Comparison of ENCODE assay signal across 12 cellular contexts in the genomic region with DNA sequence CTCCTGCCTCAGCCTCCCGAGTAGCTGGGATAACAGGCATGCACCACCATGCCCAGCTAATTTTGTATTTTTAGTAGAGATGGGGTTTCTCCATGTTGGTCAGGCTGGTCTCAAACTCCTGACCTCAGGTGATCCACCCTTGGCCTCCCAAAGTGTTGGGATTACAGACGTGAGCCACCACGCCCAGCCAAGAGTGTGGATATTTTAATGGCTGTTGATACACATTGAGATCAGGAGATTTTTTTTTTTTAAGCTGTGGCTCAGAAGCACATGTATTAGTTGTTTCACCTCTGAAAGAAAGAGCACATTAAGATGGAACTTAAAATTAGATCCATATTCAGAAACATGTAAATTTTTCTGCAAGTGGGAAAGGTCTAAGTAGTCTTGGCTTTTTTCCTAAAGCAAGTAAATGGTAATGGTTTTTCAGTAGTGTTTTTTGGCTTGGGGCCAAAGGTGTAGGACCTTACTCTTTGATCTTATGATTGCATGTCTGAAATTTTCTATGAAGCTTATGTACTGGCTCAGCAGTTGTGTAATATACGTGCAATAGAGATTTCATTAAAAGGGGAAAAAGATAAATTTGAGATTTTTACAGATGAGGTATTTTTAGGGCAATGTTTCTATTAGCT. TPM values are rescaled to one million over a fixed set of nuclear protein-coding genes. Genes with fewer than 3 reads are reported as not detected.
DNase-seq lines count a peak whose midpoint lies in the region; ATAC-seq, FAIRE-seq and TF ChIP-seq lines count a peak whose summit lies in the region.
"Had no signal": no experiment of that assay in that cellular context is flagged by ENCODE, and none has a peak within 500 bp of the region (broad histone marks: within the 10 kb centered on the region; RNA-seq: fewer than 3 reads in every experiment).

No MANE protein-coding gene starts in this region.

- H3K4me3 Mint-ChIP-seq in astrocyte (ENCODE audit: unreplicated experiment), result no peak overlapping the region
- H3K4me3 Mint-ChIP-seq: activated CD4-positive, alpha-beta T cell treated with anti-CD3 and anti-CD28 coated beads for 36 hours; activated naive CD8-positive, alpha-beta T cell treated with anti-CD3 and anti-CD28 coated beads for 36 hours; stimulated activated effector memory CD8-positive, alpha-beta T cell treated with anti-CD3 and anti-CD28 coated beads, Interleukin-12 subunit alpha, Interleukin-12 subunit beta, amount 100 ng/mL, for 72 hours had no signal

- peaks cover 80% of the 10 kb centered on the region for H4K20me1 ChIP-seq in astrocyte (ENCODE audit: insufficient read depth, low read length)

- peaks cover 99% of the 10 kb centered on the region for H3K79me2 ChIP-seq in astrocyte (ENCODE audit: insufficient read depth, low read length)

- H3K4me3 ChIP-seq in astrocyte (ENCODE audit: insufficient read depth, low read depth, low read length), result no peak overlapping the region

- H3K27ac ChIP-seq in astrocyte (ENCODE audit: low read depth, low read length), result no peak overlapping the region

- in situ Hi-C loops in GM13977 (cut with MboI; ENCODE audit: low pct_unique_long_range_greater_than_20kb, low sequenced_read_pairs, unreplicated experiment), result no loop called here

- H3K9me3 Mint-ChIP-seq in astrocyte (ENCODE audit: unreplicated experiment), result no peaks in the 10 kb centered on the region
- H3K9me3 Mint-ChIP-seq: activated naive CD8-positive, alpha-beta T cell treated with anti-CD3 and anti-CD28 coated beads for 36 hours; stimulated activated effector memory CD8-positive, alpha-beta T cell treated with anti-CD3 and anti-CD28 coated beads, Interleukin-12 subunit alpha, Interleukin-12 subunit beta, amount 100 ng/mL, for 72 hours had no signal

- no peaks in the 10 kb centered on the region for H3K4me1 ChIP-seq in astrocyte (ENCODE audit: insufficient read depth, low read length)

- no peaks in the 10 kb centered on the region for H3K9me3 ChIP-seq in astrocyte (ENCODE audit: insufficient read depth, low read depth, low read length)

- DNase-seq in H54 (ENCODE audit: insufficient read length, low spot score), result no peak
- peak; percentile 38 for DNase-seq in NCI-H2029 treated with DMSO at 0.1 percent for 48 hours (lab: John Stamatoyannopoulos, UW)
- peak; percentile 28 for DNase-seq in astrocyte (ENCODE audit: low read depth)
- DNase-seq in left lobe of liver (ENCODE audit: low spot score), result no peak
- no peak for DNase-seq in amniotic stem cell (lab: John Stamatoyannopoulos, UW)
- no peak for DNase-seq in NCI-H2107 (lab: John Stamatoyannopoulos, UW)
- no peak for DNase-seq in HK-2 (ENCODE audit: unreplicated experiment)
- DNase-seq in GM13977 (ENCODE audit: low spot score), result no peak
- DNase-seq: activated CD4-positive, alpha-beta T cell treated with anti-CD3 and anti-CD28 coated beads for 36 hours; activated naive CD8-positive, alpha-beta T cell treated with anti-CD3 and anti-CD28 coated beads for 36 hours; stimulated activated CD4-positive, alpha-beta T cell treated with anti-CD3 and anti-CD28 coated beads, Interleukin-12 subunit alpha, Interleukin-12 subunit beta, amount 100 ng/mL, for 4 hours had no signal

- H3K27me3 ChIP-seq in astrocyte (ENCODE audit: insufficient read depth, low read length), result no peaks in the 10 kb centered on the region

- peak; percentile 73 for FAIRE-seq in H54 (lab: Jason Lieb, UNC)
- no peak for FAIRE-seq in astrocyte (lab: Jason Lieb, UNC)

- H2AFZ ChIP-seq in astrocyte (ENCODE audit: low read depth, low read length), result no peak overlapping the region

- peaks cover 9% of the 10 kb centered on the region for H3K4me1 Mint-ChIP-seq in astrocyte (ENCODE audit: low read depth, unreplicated experiment)

- no peaks in the 10 kb centered on the region for H3K36me3 ChIP-seq in astrocyte (ENCODE audit: insufficient read depth, low read length)

- H3K9ac ChIP-seq in astrocyte (ENCODE audit: low read length), result no peak overlapping the region

- no peaks in the 10 kb centered on the region for H3K27me3 Mint-ChIP-seq in astrocyte (ENCODE audit: low read depth, unreplicated experiment)
- H3K27me3 Mint-ChIP-seq: activated CD4-positive, alpha-beta T cell treated with anti-CD3 and anti-CD28 coated beads for 36 hours; activated naive CD8-positive, alpha-beta T cell treated with anti-CD3 and anti-CD28 coated beads for 36 hours had no signal

- H3K27ac Mint-ChIP-seq in astrocyte (ENCODE audit: unreplicated experiment), result no peak overlapping the region
- H3K27ac Mint-ChIP-seq: activated naive CD8-positive, alpha-beta T cell treated with anti-CD3 and anti-CD28 coated beads for 36 hours; stimulated activated effector memory CD8-positive, alpha-beta T cell treated with anti-CD3 and anti-CD28 coated beads, Interleukin-12 subunit alpha, Interleukin-12 subunit beta, amount 100 ng/mL, for 72 hours had no signal

- TF ChIP-seq CTCF in astrocyte (IDR thresholded peaks at IDR 0.05; ENCODE audit: insufficient read depth, low read depth, low read length), result no peak
- no peak for TF ChIP-seq CTCF in GM13977 (IDR thresholded peaks at IDR 0.05; ENCODE audit: extremely low read depth, insufficient read depth, missing control alignments)

- no peaks in the 10 kb centered on the region for H3K36me3 Mint-ChIP-seq in astrocyte (ENCODE audit: low read depth, unreplicated experiment)

- no peak for TF ChIP-seq POLR2A in H54 (IDR thresholded peaks at IDR 0.05; ENCODE audit: low read depth, low read length)

- ATAC-seq in left lobe of liver, result peak; percentile 68
- ATAC-seq: activated CD4-positive, alpha-beta T cell treated with anti-CD3 and anti-CD28 coated beads for 36 hours; stimulated activated effector memory CD8-positive, alpha-beta T cell treated with anti-CD3 and anti-CD28 coated beads, Interleukin-12 subunit alpha, Interleukin-12 subunit beta, amount 100 ng/mL, for 72 hours had no signal

- no peak overlapping the region for H3K4me2 ChIP-seq in astrocyte (ENCODE audit: low read length)

RNA-seq across cellular contexts. Expression of a gene that starts 9.9 kb away (rescaled TPM):
- total RNA-seq in astrocyte (21.1 and 24.4 TPM in 2 replicates), left lobe of liver (5.6 TPM)

RNA-seq across cellular contexts. Expression of a gene that starts 30.9 kb away (rescaled TPM):
- total RNA-seq in astrocyte, result 163 and 165 TPM in 2 replicates
- total RNA-seq in left lobe of liver, result 24.1 TPM

Comparison
In these comparisons a context has a peak if more than half of its experiments do, and no peak if none do; other contexts are left out.
1. DNase-seq: peak in NCI-H2029 treated with DMSO at 0.1 percent for 48 hours (single experiment) and astrocyte (single experiment); none in H54 (single experiment), left lobe of liver (single experiment), amniotic stem cell (single experiment), NCI-H2107 (single experiment), HK-2 (single experiment) and GM13977 (single experiment).